28 cellular contexts compared by ENCODE assay signal in genomic region chr3:139248593-139249255, GRCh38.
"Had no signal": no experiment of that assay in that cellular context is flagged by ENCODE, and none has a peak within 500 bp of the region (broad histone marks: within the 10 kb centered on the region; RNA-seq: fewer than 3 reads in every experiment).

No MANE protein-coding gene starts in this region.

- H3K4me1 Mint-ChIP-seq: activated CD4-positive, alpha-beta memory T cell treated with anti-CD3 and anti-CD28 coated beads, Interleukin-2, amount 10 ng/mL, durations not matched to agents 7 days and 5 days; activated CD4-positive, alpha-beta T cell treated with anti-CD3 and anti-CD28 coated beads, Interleukin-2, amount 10 ng/mL, durations not matched to agents 7 days and 5 days; activated T-helper 17 cell treated with anti-CD3 and anti-CD28 coated beads, Interleukin-2, amount 50 U/mL, for 72 hours; endodermal cell; WTC11 had no signal

- H3K36me3 ChIP-seq: cardiac muscle cell, colonic mucosa, gastrocnemius medialis, heart right ventricle had no signal

- H3K27ac Mint-ChIP-seq: activated CD4-positive, alpha-beta memory T cell treated with anti-CD3 and anti-CD28 coated beads, Interleukin-2, amount 10 ng/mL, durations not matched to agents 7 days and 5 days; activated CD4-positive, alpha-beta T cell treated with anti-CD3 and anti-CD28 coated beads, Interleukin-2, amount 10 ng/mL, durations not matched to agents 7 days and 5 days; activated naive CD8-positive, alpha-beta T cell; activated T-helper 17 cell treated with anti-CD3 and anti-CD28 coated beads, Interleukin-2, amount 50 U/mL, for 72 hours; endodermal cell; WTC11 had no signal

- H3K27me3 ChIP-seq: body of pancreas, cardiac muscle cell, colonic mucosa, gastrocnemius medialis had no signal

- DNase-seq: activated CD4-positive, alpha-beta memory T cell treated with anti-CD3 and anti-CD28 coated beads, Interleukin-2, amount 10 ng/mL, durations not matched to agents 7 days and 5 days; activated CD4-positive, alpha-beta T cell treated with anti-CD3 and anti-CD28 coated beads for 1 hour; activated CD4-positive, alpha-beta T cell treated with anti-CD3 and anti-CD28 coated beads for 4 hours; activated CD4-positive, alpha-beta T cell treated with anti-CD3 and anti-CD28 coated beads, Interleukin-2, amount 10 ng/mL, durations not matched to agents 7 days and 5 days; activated CD4-positive, alpha-beta T cell treated with anti-CD3 and anti-CD28 coated beads, Interleukin-2, amount 50 U/mL, for 4 hours; activated effector memory CD4-positive, alpha-beta T cell treated with Interleukin-2 at 50 U/mL for 16 hours; activated gamma-delta T cell treated with Interleukin-2 at 50 U/mL for 16 hours; activated naive CD4-positive, alpha-beta T cell treated with anti-CD3 and anti-CD28 coated beads, Interleukin-2, amount 50 U/mL, for 16 hours; activated naive CD4-positive, alpha-beta T cell treated with Interleukin-2 at 50 U/mL for 16 hours; activated T-cell treated with anti-CD3 and anti-CD28 coated beads, Interleukin-2, amount 50 U/mL, for 4 hours; amygdala; aorta; body of pancreas; central memory CD4-positive, alpha-beta T cell; cerebellar nuclear complex; colonic mucosa; effector memory CD4-positive, alpha-beta T cell; endodermal cell; foreskin keratinocyte; gastrocnemius medialis; heart right ventricle; T-helper 1 cell had no signal

- H3K4me1 ChIP-seq: body of pancreas, colonic mucosa, foreskin keratinocyte, gastrocnemius medialis, heart right ventricle had no signal

- H3K27ac ChIP-seq: body of pancreas, cardiac muscle cell, colonic mucosa, foreskin keratinocyte, gastrocnemius medialis, heart right ventricle, VCaP had no signal

- H3K4me3 ChIP-seq: body of pancreas, cardiac muscle cell, colonic mucosa, gastrocnemius medialis, heart right ventricle had no signal

- ATAC-seq: activated T-cell treated with anti-CD3 and anti-CD28 coated beads, Interleukin-2, amount 50 U/mL, for 4 hours; activated T-helper 17 cell treated with anti-CD3 and anti-CD28 coated beads, Interleukin-2, amount 50 U/mL, for 72 hours; body of pancreas; esophagus mucosa; foreskin keratinocyte; gastrocnemius medialis; heart right ventricle; WTC11 had no signal

- H3K36me3 Mint-ChIP-seq: activated naive CD8-positive, alpha-beta T cell; WTC11 had no signal

- H3K9me3 Mint-ChIP-seq: activated CD4-positive, alpha-beta memory T cell treated with anti-CD3 and anti-CD28 coated beads, Interleukin-2, amount 10 ng/mL, durations not matched to agents 7 days and 5 days; activated CD4-positive, alpha-beta T cell treated with anti-CD3 and anti-CD28 coated beads, Interleukin-2, amount 10 ng/mL, durations not matched to agents 7 days and 5 days; activated T-cell treated with anti-CD3 and anti-CD28 coated beads, Interleukin-2, amount 50 U/mL, for 4 hours; activated T-helper 17 cell treated with anti-CD3 and anti-CD28 coated beads, Interleukin-2, amount 50 U/mL, for 72 hours had no signal

- H3K4me3 Mint-ChIP-seq: activated CD4-positive, alpha-beta memory T cell treated with anti-CD3 and anti-CD28 coated beads, Interleukin-2, amount 10 ng/mL, durations not matched to agents 7 days and 5 days; activated CD4-positive, alpha-beta T cell treated with anti-CD3 and anti-CD28 coated beads, Interleukin-2, amount 10 ng/mL, durations not matched to agents 7 days and 5 days; activated naive CD8-positive, alpha-beta T cell; activated T-cell treated with anti-CD3 and anti-CD28 coated beads, Interleukin-2, amount 50 U/mL, for 4 hours; activated T-helper 17 cell treated with anti-CD3 and anti-CD28 coated beads, Interleukin-2, amount 50 U/mL, for 72 hours; endodermal cell; WTC11 had no signal
